ENCODE assay signal across 1 cellular context in the genomic region with DNA sequence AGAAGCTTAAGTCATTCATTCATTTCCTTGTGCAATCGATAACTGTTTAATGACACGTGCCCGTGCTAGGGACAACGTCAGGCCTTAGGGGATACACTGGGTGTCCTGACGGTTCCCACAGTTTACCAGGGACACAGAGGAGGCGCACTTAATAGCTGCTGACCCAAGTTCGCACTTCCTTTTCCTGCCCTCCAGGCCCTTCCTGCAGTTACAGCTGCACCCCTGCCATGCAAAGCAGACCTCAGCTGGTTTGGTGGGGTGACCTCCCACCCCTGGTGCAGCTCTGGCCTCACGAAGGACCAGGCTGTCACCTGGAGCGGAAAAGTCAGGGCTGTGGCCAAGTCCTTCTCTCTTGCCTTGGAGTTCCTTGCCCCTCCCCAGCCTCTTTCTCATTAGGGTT.
TF ChIP-seq lines count a peak whose summit lies in the region.

No MANE protein-coding gene starts in this region.

TF ChIP-seq in K562, 482 proteins besides CTCF, POLR2A, EP300 and RAD21:
- TF ChIP-seq SPI1 (IDR thresholded peaks at IDR 0.05; ENCODE audit: borderline replicate concordance, low read depth, low read length): peak; percentile 63
- TF ChIP-seq SIN3A (IDR thresholded peaks at IDR 0.05; ENCODE audit: borderline replicate concordance in 2 of 2, control insufficient read depth in 1 of 2, low read depth in 2 of 2, low read length in 2 of 2): no peak
